In the genomic region with DNA sequence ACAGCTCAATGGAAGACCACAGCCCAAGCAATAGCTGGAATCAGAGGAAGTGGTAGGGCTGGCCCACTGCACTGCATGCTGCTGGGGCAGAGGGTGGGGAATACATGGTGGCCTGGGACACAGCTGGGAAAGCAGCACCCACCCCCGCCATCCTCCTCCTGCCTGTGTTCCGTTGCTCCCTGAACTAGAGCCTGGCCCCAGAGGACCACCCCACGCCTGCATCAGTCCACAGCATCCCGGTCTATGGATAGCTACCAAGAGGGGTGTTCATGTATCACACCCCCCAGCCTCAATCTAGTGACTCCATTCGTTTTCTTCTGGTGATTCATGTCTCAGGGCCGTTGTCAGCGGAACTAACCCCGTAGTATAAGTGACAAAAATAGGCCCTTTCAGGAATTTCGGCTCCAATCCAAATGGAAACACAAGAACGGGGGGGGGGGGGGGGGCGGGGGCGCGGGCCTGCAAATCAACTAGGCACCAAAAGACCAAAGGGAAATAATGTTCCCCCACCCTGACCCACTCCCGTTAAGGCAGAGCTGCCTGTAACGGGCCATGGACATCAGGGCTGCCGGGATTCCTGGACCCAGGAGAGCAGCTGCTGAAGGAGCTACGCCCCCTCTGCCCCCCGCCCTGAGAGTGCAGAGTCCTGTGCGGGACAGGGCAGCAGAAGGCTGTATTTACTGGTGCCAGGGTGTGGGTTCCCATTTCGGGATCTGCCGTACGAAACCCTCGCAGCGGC, we compare ENCODE assay signal across 10 cellular contexts. TPM values are rescaled to one million over a fixed set of nuclear protein-coding genes. Genes with fewer than 3 reads are reported as not detected.
DNase-seq lines count a peak whose midpoint lies in the region; ATAC-seq, FAIRE-seq and TF ChIP-seq lines count a peak whose summit lies in the region.
"Had no signal": no experiment of that assay in that cellular context is flagged by ENCODE, and none has a peak within 500 bp of the region (broad histone marks: within the 10 kb centered on the region; RNA-seq: fewer than 3 reads in every experiment).

No MANE protein-coding gene starts in this region.

- intact Hi-C loops in left lung (cut with DNase I), result loop anchor here in 1 of 2 donors (10.0 kb wide), 1 partner anchor 66 kb away; no protein-coding TSS in a partner anchor

- H3K9me3 Mint-ChIP-seq in progenitor cell of endocrine pancreas (ENCODE audit: low read depth), result no peaks in the 10 kb centered on the region
- H3K9me3 Mint-ChIP-seq: activated T-cell treated with anti-CD3 and anti-CD28 coated beads, Interleukin-2, amount 50 U/mL, for 24 hours had no signal

- H3K4me3 ChIP-seq in left lung (no peak overlapping the region), stomach smooth muscle (ENCODE audit: low read length in 2 of 2) (peak overlapping the region; percentile 32 to 49)

- H3K27ac ChIP-seq in caudate nucleus (ENCODE audit: low read depth, low read length), result peak overlapping the region; percentile 82
- H3K27ac ChIP-seq in left lung, result peak overlapping the region; percentile 56 to 81
- peak overlapping the region; percentile 82 for H3K27ac ChIP-seq in stomach smooth muscle (ENCODE audit: low read length)

- DNase-seq in H54 (ENCODE audit: insufficient read length, low spot score) (peak; percentile 55), caudate nucleus (lab: John Stamatoyannopoulos, UW) (peak in 7 of 61 donors; percentile 8 to 27 (median 12)), left lung (no peak), DMS53 (lab: John Stamatoyannopoulos, UW) (no peak), progenitor cell of endocrine pancreas (ENCODE audit: low spot score, unreplicated experiment) (no peak)
- no peak for DNase-seq in activated effector memory CD4-positive, alpha-beta T cell treated with Interleukin-2 at 50 U/mL for 16 hours
- no peak for DNase-seq in stimulated activated CD4-positive, alpha-beta T cell treated with anti-CD3 and anti-CD28 coated beads, Interleukin-4, amount 100 ng/mL, for 1 hour
- DNase-seq: activated T-cell treated with anti-CD3 and anti-CD28 coated beads, Interleukin-2, amount 50 U/mL, for 24 hours had no signal

- H3K4me1 Mint-ChIP-seq in progenitor cell of endocrine pancreas (ENCODE audit: low read depth), result peaks cover 2% of the 10 kb centered on the region

- peak overlapping the region in 1 of 2 donors; percentile 17 for H3K9ac ChIP-seq in stomach smooth muscle (ENCODE audit: low read length in 2 of 2)

- TF ChIP-seq CTCF in left lung (IDR thresholded peaks at IDR 0.05) (no peak), progenitor cell of endocrine pancreas (IDR thresholded peaks at IDR 0.05; ENCODE audit: unreplicated experiment) (no peak)

- H3K36me3 ChIP-seq in left lung (peaks cover 6 to 100% of the 10 kb centered on the region in 2 donors), stomach smooth muscle (ENCODE audit: control insufficient read depth in 2 of 2, insufficient read depth in 2 of 2, low read length in 2 of 2) (peaks cover 50 to 53% of the 10 kb centered on the region in 2 donors)

- H3K4me3 Mint-ChIP-seq in progenitor cell of endocrine pancreas (ENCODE audit: low read depth), result no peak overlapping the region
- H3K4me3 Mint-ChIP-seq: activated T-cell treated with anti-CD3 and anti-CD28 coated beads, Interleukin-2, amount 50 U/mL, for 24 hours had no signal

- TF ChIP-seq POLR2A in H54 (IDR thresholded peaks at IDR 0.05; ENCODE audit: low read depth, low read length), result peak; percentile 22; the same call in 1 of the 2 replicates

- peaks cover 4% of the 10 kb centered on the region for H3K36me3 Mint-ChIP-seq in progenitor cell of endocrine pancreas (ENCODE audit: insufficient read depth)

- H3K4me1 ChIP-seq in left lung (peaks cover 20 to 45% of the 10 kb centered on the region in 2 donors), stomach smooth muscle (ENCODE audit: control insufficient read depth, insufficient read depth, low read length) (peaks cover 75% of the 10 kb centered on the region)

- H3K27me3 ChIP-seq in left lung (no peaks in the 10 kb centered on the region), stomach smooth muscle (ENCODE audit: control insufficient read depth in 1 of 2, insufficient read depth in 2 of 2, low read length in 2 of 2) (no peaks in the 10 kb centered on the region)

- no peaks in the 10 kb centered on the region for H3K27me3 Mint-ChIP-seq in progenitor cell of endocrine pancreas
- H3K27me3 Mint-ChIP-seq: activated T-cell treated with anti-CD3 and anti-CD28 coated beads, Interleukin-2, amount 50 U/mL, for 24 hours had no signal

- H3K9me3 ChIP-seq in left lung (no peaks in the 10 kb centered on the region), stomach smooth muscle (ENCODE audit: control insufficient read depth in 2 of 2, low read length in 2 of 2) (no peaks in the 10 kb centered on the region)

- no peak for FAIRE-seq in H54 (lab: Jason Lieb, UNC)

- no peak overlapping the region for H3K27ac Mint-ChIP-seq in progenitor cell of endocrine pancreas
- H3K27ac Mint-ChIP-seq: activated T-cell treated with anti-CD3 and anti-CD28 coated beads, Interleukin-2, amount 50 U/mL, for 24 hours had no signal

- no peak for ATAC-seq in left lung

RNA-seq across cellular contexts. Expression of a gene that starts 18.9 kb away (rescaled TPM):
- total RNA-seq in left lung (1 to 10 TPM; 1.6 to 7.6 TPM), progenitor cell of endocrine pancreas (7.1 and 7.8 TPM in 2 replicates)
- total RNA-seq: SK-MEL-5 had no signal

RNA-seq across cellular contexts. Expression of a gene that starts 50.4 kb away (rescaled TPM):
- total RNA-seq in left lung, result 10 to 100 TPM; 73.2 to 94.1 TPM
- total RNA-seq in progenitor cell of endocrine pancreas, result 201 and 203 TPM in 2 replicates

Comparison
In these comparisons a context has a peak if more than half of its experiments do, and no peak if none do; other contexts are left out.
1. H3K4me3 ChIP-seq: peak in stomach smooth muscle (2 of 2); none in left lung (0 of 2).
2. Peak in every context shown above with its lines, with median percentiles within 50 percentile points of each other: H3K27ac ChIP-seq.